Comparison of ENCODE assay signal across 33 cellular contexts in genomic region chr18:47316924-47317323, GRCh38.
"Had no signal": no experiment of that assay in that cellular context is flagged by ENCODE, and none has a peak within 500 bp of the region (broad histone marks: within the 10 kb centered on the region; RNA-seq: fewer than 3 reads in every experiment).

No MANE protein-coding gene starts in this region.

- H3K9me3 ChIP-seq: MG63 had no signal

- H3K9ac ChIP-seq: KMS-11 had no signal

- H3K36me3 ChIP-seq: MG63 had no signal

- H3K27me3 ChIP-seq: MG63 had no signal

- H3K27ac ChIP-seq: KMS-11 had no signal

- H3K4me3 ChIP-seq: MG63 had no signal

- H3K4me2 ChIP-seq: KMS-11 had no signal

- DNase-seq: Kasumi-1, MG63, MV-4-11, NCI-H1048, NCI-H1092, NCI-H1092 treated with DMSO at 0.1 percent for 48 hours, NCI-H1105, NCI-H1105 treated with DMSO at 0.1 percent for 48 hours, NCI-H1417, NCI-H1417 treated with DMSO at 0.1 percent for 48 hours, NCI-H1436, NCI-H1436 treated with DMSO at 0.1 percent for 48 hours, NCI-H146, NCI-H1694, NCI-H1694 treated with DMSO at 0.1 percent for 48 hours, NCI-H187, NCI-H187 treated with DMSO at 0.1 percent for 48 hours, NCI-H1930, NCI-H2029, NCI-H2029 treated with DMSO at 0.1 percent for 48 hours, NCI-H2081, NCI-H2081 treated with DMSO at 0.1 percent for 48 hours, NCI-H2107, NCI-H2171, NCI-H2171 treated with DMSO at 0.1 percent for 48 hours, NCI-H2227 treated with DMSO at 0.1 percent for 48 hours, NCI-H226, NCI-H345, NCI-H446, NCI-H446 treated with DMSO at 0.1 percent for 48 hours, NCI-H510A, NCI-H510A treated with DMSO at 0.1 percent for 48 hours had no signal
